ENCODE assay signal across 18 cellular contexts in genomic region chrX:144219035-144219434, GRCh38.
A peak's percentile ranks its signal among the peaks of the same experiment; 100 is the strongest.
DNase-seq lines count a peak whose midpoint lies in the region; ATAC-seq and TF ChIP-seq lines count a peak whose summit lies in the region.
"Had no signal": no experiment of that assay in that cellular context is flagged by ENCODE, and none has a peak within 500 bp of the region (broad histone marks: within the 10 kb centered on the region; RNA-seq: fewer than 3 reads in every experiment).

No MANE protein-coding gene starts in this region.

- H3K9me3 ChIP-seq in RWPE2 (ENCODE audit: severe bottlenecking) (no peaks in the 10 kb centered on the region), T-helper 17 cell (ENCODE audit: control insufficient read depth, low read length, poor library complexity, severe bottlenecking) (no peaks in the 10 kb centered on the region)
- H3K9me3 ChIP-seq: thyroid gland had no signal

- H3K4me1 ChIP-seq in RWPE2 (ENCODE audit: insufficient read depth, poor library complexity, severe bottlenecking), result no peaks in the 10 kb centered on the region
- H3K4me1 ChIP-seq: thyroid gland had no signal

- H3K36me3 Mint-ChIP-seq in T-cell, result no peaks in the 10 kb centered on the region
- no peaks in the 10 kb centered on the region for H3K36me3 Mint-ChIP-seq in T-helper 17 cell (ENCODE audit: low read depth)
- H3K36me3 Mint-ChIP-seq: natural killer cell treated with Interleukin-12 subunit alpha and Interleukin-12 subunit beta and Interleukin-15 and Interleukin-18, amount 100 ng/mL, for 72 hours had no signal

- H3K27me3 Mint-ChIP-seq in T-cell (no peaks in the 10 kb centered on the region), T-helper 17 cell (no peaks in the 10 kb centered on the region)
- H3K27me3 Mint-ChIP-seq: natural killer cell treated with Interleukin-12 subunit alpha and Interleukin-12 subunit beta and Interleukin-15 and Interleukin-18, amount 100 ng/mL, for 72 hours had no signal

- H3K27ac ChIP-seq in RWPE2 (ENCODE audit: poor library complexity, severe bottlenecking), result no peak overlapping the region
- H3K27ac ChIP-seq: epithelial cell of prostate, KMS-11, thyroid gland had no signal

- no peaks in the 10 kb centered on the region for H3K36me3 ChIP-seq in RWPE2 (ENCODE audit: low read depth)
- H3K36me3 ChIP-seq: thyroid gland had no signal

- no peak overlapping the region for H3K4me3 ChIP-seq in RWPE2 (ENCODE audit: severe bottlenecking)
- H3K4me3 ChIP-seq: thyroid gland had no signal

- TF ChIP-seq CTCF in AG09319 (IDR thresholded peaks at IDR 0.05; ENCODE audit: low read depth, low read length) (peak; percentile 10), RWPE2 (IDR thresholded peaks at IDR 0.05; ENCODE audit: poor library complexity, severe bottlenecking) (peak; percentile 13)

- H3K4me3 Mint-ChIP-seq in T-cell (no peak overlapping the region), T-helper 17 cell (no peak overlapping the region)
- H3K4me3 Mint-ChIP-seq: activated T-cell treated with anti-CD3 and anti-CD28 coated beads, Interleukin-2, amount 50 U/mL, for 24 hours; natural killer cell treated with Interleukin-12 subunit alpha and Interleukin-12 subunit beta and Interleukin-15 and Interleukin-18, amount 100 ng/mL, for 72 hours had no signal

- H3K4me1 Mint-ChIP-seq in T-cell (no peaks in the 10 kb centered on the region), T-helper 17 cell (no peaks in the 10 kb centered on the region)

- POLR2A ChIA-PET in T-cell (lab: Charles Lee), result no interaction called here

- H3K27me3 ChIP-seq in RWPE2 (ENCODE audit: insufficient read depth, poor library complexity, severe bottlenecking), result no peaks in the 10 kb centered on the region
- H3K27me3 ChIP-seq: thyroid gland had no signal

- H3K27ac Mint-ChIP-seq in T-cell, result no peak overlapping the region
- no peak overlapping the region for H3K27ac Mint-ChIP-seq in T-helper 17 cell
- H3K27ac Mint-ChIP-seq: activated T-cell treated with anti-CD3 and anti-CD28 coated beads, Interleukin-2, amount 50 U/mL, for 24 hours; natural killer cell treated with Interleukin-12 subunit alpha and Interleukin-12 subunit beta and Interleukin-15 and Interleukin-18, amount 100 ng/mL, for 72 hours had no signal

- peaks cover 0 to 15% (median 0%) of the 10 kb centered on the region in 3 donors for H3K9me3 Mint-ChIP-seq in T-cell
- H3K9me3 Mint-ChIP-seq: activated T-cell treated with anti-CD3 and anti-CD28 coated beads, Interleukin-2, amount 50 U/mL, for 24 hours; natural killer cell treated with Interleukin-12 subunit alpha and Interleukin-12 subunit beta and Interleukin-15 and Interleukin-18, amount 100 ng/mL, for 72 hours had no signal

- DNase-seq in AG09319 (ENCODE audit: extremely low read depth, low read depth) (no peak), H4 (ENCODE audit: low spot score) (peak; percentile 2), RWPE2 (ENCODE audit: low spot score) (no peak), kidney tubule cell (ENCODE audit: low spot score) (peak; percentile 70), T-cell (no peak), T1000 (lab: John Stamatoyannopoulos, UW) (no peak), T-helper 17 cell (no peak)
- DNase-seq: activated CD4-positive, alpha-beta T cell treated with anti-CD3 and anti-CD28 coated beads for 4 hours; activated T-cell treated with anti-CD3 and anti-CD28 coated beads, Interleukin-2, amount 50 U/mL, for 24 hours; head of caudate nucleus; left cardiac atrium; NCI-H2081 treated with DMSO at 0.1 percent for 48 hours; T-helper 2 cell had no signal

- peak; percentile 66 for ATAC-seq in RWPE2 (ENCODE audit: low read depth)
- ATAC-seq in T-cell (replicated peaks in 1 of 4), result no peak
- ATAC-seq in GM18868 (IDR thresholded peaks at IDR 0.05; ENCODE audit: unreplicated experiment), result no peak
- ATAC-seq in T-helper 17 cell, result no peak
- ATAC-seq: left cardiac atrium; natural killer cell treated with Interleukin-12 subunit alpha and Interleukin-12 subunit beta and Interleukin-15 and Interleukin-18, amount 100 ng/mL, for 72 hours had no signal

- CTCF ChIA-PET in T-cell (lab: Charles Lee), result no interaction called here

Comparison
In these comparisons a context has a peak if more than half of its experiments do, and no peak if none do; other contexts are left out.
1. DNase-seq: peak in H4 (single experiment) and kidney tubule cell (single experiment); none in AG09319 (single experiment), RWPE2 (single experiment), T-cell (0 of 34), T1000 (single experiment) and T-helper 17 cell (0 of 3).